In genomic region chr6:125765944-125766343, GRCh38 we compare ENCODE assay signal across 23 cellular contexts. TPM values are rescaled to one million over a fixed set of nuclear protein-coding genes. Genes with fewer than 3 reads are reported as not detected.
A peak's percentile ranks its signal among the peaks of the same experiment; 100 is the strongest.
DNase-seq lines count a peak whose midpoint lies in the region; ATAC-seq, FAIRE-seq and TF ChIP-seq lines count a peak whose summit lies in the region.
"Had no signal": no experiment of that assay in that cellular context is flagged by ENCODE, and none has a peak within 500 bp of the region (broad histone marks: within the 10 kb centered on the region; RNA-seq: fewer than 3 reads in every experiment).

No MANE protein-coding gene starts in this region.

- peaks cover 2% of the 10 kb centered on the region for H3K27me3 ChIP-seq in right cardiac atrium (ENCODE audit: control insufficient read depth, insufficient read depth)
- no peaks in the 10 kb centered on the region for H3K27me3 ChIP-seq in left ventricle myocardium inferior (ENCODE audit: low read depth)

- H3K27ac ChIP-seq in right cardiac atrium (ENCODE audit: low read length) (no peak overlapping the region), left ventricle myocardium inferior (replicated peaks) (peak overlapping the region; percentile 53)
- H3K27ac ChIP-seq: KMS-11, SJSA1 had no signal

- 49% methylated on average over 1 of the region's 1 CpG for WGBS in right cardiac atrium

- H3K4me3 ChIP-seq in right cardiac atrium (ENCODE audit: low read length), result no peak overlapping the region
- no peak overlapping the region for H3K4me3 ChIP-seq in left ventricle myocardium inferior
- H3K4me3 ChIP-seq: SJSA1 had no signal

- no peak for FAIRE-seq in HTR-8/SVneo (lab: Jason Lieb, UNC)
- FAIRE-seq: GM18507 had no signal

- TF ChIP-seq CTCF in left ventricle myocardium inferior (IDR thresholded peaks at IDR 0.05; ENCODE audit: borderline replicate concordance), result no peak

- intact Hi-C loops in Right ventricle myocardium superior (cut with DNase I), result no loop called here
- intact Hi-C loops in right cardiac atrium (cut with DNase I), result loop anchor here (5.0 to 10.0 kb wide), 2 partner anchors 454 to 621 kb away; no protein-coding TSS in a partner anchor
- intact Hi-C loops in left ventricle myocardium inferior (cut with micrococcal nuclease), result loop anchor here (5.0 kb wide), 1 partner anchor 454 kb away; no protein-coding TSS in a partner anchor

- DNase-seq in Right ventricle myocardium superior, result no peak
- DNase-seq in right cardiac atrium, result no peak
- DNase-seq in left ventricle myocardium inferior, result no peak
- DNase-seq in pons (ENCODE audit: low spot score), result peak; percentile 46
- no peak for DNase-seq in HTR-8/SVneo (ENCODE audit: insufficient read length, low spot score)
- no peak for DNase-seq in kidney tubule cell (ENCODE audit: low spot score)
- DNase-seq: 8988T; ACHN; Calu3; GOT3; HCEC 1CT; MM.1S; NCI-H2029; NCI-H446 treated with DMSO at 0.1 percent for 48 hours; NCI-H526; NCI-H82; NK-92 treated with Interleukin-12 subunit alpha and Interleukin-12 subunit beta, amount 100 ng/mL, for 24 hours; PC-3 had no signal

- no peaks in the 10 kb centered on the region for H3K36me3 ChIP-seq in left ventricle myocardium inferior
- H3K36me3 ChIP-seq: SJSA1 had no signal

- H3K9me3 ChIP-seq in right cardiac atrium (ENCODE audit: control insufficient read depth, low read length) (no peaks in the 10 kb centered on the region), left ventricle myocardium inferior (replicated peaks) (no peaks in the 10 kb centered on the region)
- H3K9me3 ChIP-seq: SJSA1 had no signal

- peak; percentile 44 for ATAC-seq in Right ventricle myocardium superior (ENCODE audit: poor library complexity)
- ATAC-seq in right cardiac atrium, result no peak
- ATAC-seq in GM21381 (IDR thresholded peaks at IDR 0.05; ENCODE audit: unreplicated experiment), result no peak
- ATAC-seq: PC-3 had no signal

- H3K4me1 ChIP-seq in right cardiac atrium (ENCODE audit: control insufficient read depth, insufficient read depth, low read length) (no peaks in the 10 kb centered on the region), left ventricle myocardium inferior (peaks cover 53% of the 10 kb centered on the region)
- H3K4me1 ChIP-seq: SJSA1 had no signal

RNA-seq across cellular contexts. Expression of gene HEY2, which starts 16.5 kb away (rescaled TPM):
- total RNA-seq in Right ventricle myocardium superior, result 60.6 TPM
- total RNA-seq in right cardiac atrium, result 1 to 10 TPM; 2.6 to 6.0 (median 3.7) TPM
- 3.1 TPM for polyA plus RNA-seq in right cardiac atrium
- 25.6 TPM for total RNA-seq in left ventricle myocardium inferior
- total RNA-seq: PC-3 had no signal
- polyA plus RNA-seq: BJ had no signal

RNA-seq across cellular contexts. Expression of gene NCOA7, which starts 24.8 kb away (rescaled TPM):
- 12.7 TPM for total RNA-seq in Right ventricle myocardium superior
- total RNA-seq in right cardiac atrium, result 10 to 100 TPM; 12.6 to 18.6 (median 17.0) TPM
- polyA plus RNA-seq in right cardiac atrium, result 5.9 TPM
- 10.3 TPM for total RNA-seq in left ventricle myocardium inferior
